ENCODE assay signal across 22 cellular contexts in genomic region chr7:122919643-122920181, GRCh38. TPM values are rescaled to one million over a fixed set of nuclear protein-coding genes. Genes with fewer than 3 reads are reported as not detected.
DNase-seq lines count a peak whose midpoint lies in the region; ATAC-seq and TF ChIP-seq lines count a peak whose summit lies in the region.
"Had no signal": no experiment of that assay in that cellular context is flagged by ENCODE, and none has a peak within 500 bp of the region (broad histone marks: within the 10 kb centered on the region; RNA-seq: fewer than 3 reads in every experiment).

No MANE protein-coding gene starts in this region.

- H3K36me3 Mint-ChIP-seq in type B pancreatic cell, result no peaks in the 10 kb centered on the region
- H3K36me3 Mint-ChIP-seq: activated CD4-positive, alpha-beta memory T cell treated with anti-CD3 and anti-CD28 coated beads for 36 hours; activated naive CD8-positive, alpha-beta T cell; naive B cell had no signal

- no peak for TF ChIP-seq CTCF in type B pancreatic cell (conservative IDR thresholded peaks at IDR 0.05)

- peak; percentile 9 for DNase-seq in NCI-H510A treated with DMSO at 0.1 percent for 48 hours (lab: John Stamatoyannopoulos, UW)
- DNase-seq in NCI-H510A (lab: John Stamatoyannopoulos, UW), result no peak
- DNase-seq in NCI-H69 (lab: John Stamatoyannopoulos, UW), result peak; percentile 21
- DNase-seq in epithelial cell of prostate (ENCODE audit: low read depth, low spot score), result peak; percentile 39
- no peak for DNase-seq in type B pancreatic cell (ENCODE audit: extremely low spot score, unreplicated experiment)
- DNase-seq in NCI-H345 (lab: John Stamatoyannopoulos, UW), result no peak
- DNase-seq in T-helper 9 cell, result no peak
- DNase-seq: activated CD4-positive, alpha-beta memory T cell treated with anti-CD3 and anti-CD28 coated beads for 36 hours; activated CD4-positive, CD25-positive, alpha-beta regulatory T cell; cerebellar nuclear complex; DMS79; heart left ventricle; Kasumi-1; naive B cell; NCI-H1048; NCI-H2107; NCI-H82; SHP77; transverse colon had no signal

- H3K27me3 Mint-ChIP-seq in type B pancreatic cell, result peaks cover 3% of the 10 kb centered on the region
- H3K27me3 Mint-ChIP-seq: activated CD4-positive, alpha-beta memory T cell treated with anti-CD3 and anti-CD28 coated beads for 36 hours; activated naive CD8-positive, alpha-beta T cell; naive B cell had no signal

- peak overlapping the region; percentile 7 for H3K27ac Mint-ChIP-seq in type B pancreatic cell
- H3K27ac Mint-ChIP-seq: activated CD4-positive, alpha-beta memory T cell treated with anti-CD3 and anti-CD28 coated beads for 36 hours; activated naive CD8-positive, alpha-beta T cell; naive B cell had no signal

- no peak overlapping the region for H3K27ac ChIP-seq in epithelial cell of prostate
- H3K27ac ChIP-seq: ascending aorta, heart left ventricle, transverse colon had no signal

- ATAC-seq in GM21825 (IDR thresholded peaks at IDR 0.05; ENCODE audit: unreplicated experiment), result no peak
- ATAC-seq: heart left ventricle had no signal

- H3K4me1 Mint-ChIP-seq in type B pancreatic cell (ENCODE audit: unreplicated experiment), result no peaks in the 10 kb centered on the region
- H3K4me1 Mint-ChIP-seq: naive B cell had no signal

- no peaks in the 10 kb centered on the region for H3K9me3 Mint-ChIP-seq in type B pancreatic cell

- peak overlapping the region; percentile 27 for H3K4me3 Mint-ChIP-seq in type B pancreatic cell
- H3K4me3 Mint-ChIP-seq: activated CD4-positive, alpha-beta memory T cell treated with anti-CD3 and anti-CD28 coated beads for 36 hours; activated naive CD8-positive, alpha-beta T cell; naive B cell had no signal

RNA-seq across cellular contexts. Expression of gene CADPS2, which starts 33.5 kb away (rescaled TPM):
- 6.6 and 10.1 TPM in 2 replicates for total RNA-seq in type B pancreatic cell (ENCODE audit: low replicate concordance)
- total RNA-seq: activated CD4-positive, alpha-beta memory T cell treated with anti-CD3 and anti-CD28 coated beads for 36 hours had no signal

Comparison
In these comparisons a context has a peak if more than half of its experiments do, and no peak if none do; other contexts are left out.
1. DNase-seq: peak in NCI-H510A treated with DMSO at 0.1 percent for 48 hours (single experiment), NCI-H69 (single experiment) and epithelial cell of prostate (single experiment); none in NCI-H510A (single experiment), type B pancreatic cell (single experiment), NCI-H345 (single experiment) and T-helper 9 cell (single experiment).